In genomic region chr11:62854013-62854824, GRCh38 we compare ENCODE assay signal across 9 cellular contexts. TPM values are rescaled to one million over a fixed set of nuclear protein-coding genes. Genes with fewer than 3 reads are reported as not detected.
DNase-seq lines count a peak whose midpoint lies in the region; ATAC-seq lines count a peak whose summit lies in the region.
"Had no signal": no experiment of that assay in that cellular context is flagged by ENCODE, and none has a peak within 500 bp of the region (broad histone marks: within the 10 kb centered on the region; RNA-seq: fewer than 3 reads in every experiment).

No MANE protein-coding gene starts in this region.

- no peaks in the 10 kb centered on the region for H3K9me3 ChIP-seq in iPS-18c (ENCODE audit: control insufficient read depth, insufficient read depth, low read length)
- no peaks in the 10 kb centered on the region for H3K9me3 ChIP-seq in stomach smooth muscle (ENCODE audit: control insufficient read depth in 2 of 2, low read length in 2 of 2)

- intact Hi-C loops in activated CD4-positive, alpha-beta T cell treated with anti-CD3 and anti-CD28 coated beads for 36 hours (cut with DNase I, micrococcal nuclease) = no loop called here

- no peaks in the 10 kb centered on the region for H3K27me3 Mint-ChIP-seq in activated CD4-positive, alpha-beta T cell treated with anti-CD3 and anti-CD28 coated beads for 36 hours
- no peaks in the 10 kb centered on the region for H3K27me3 Mint-ChIP-seq in activated CD4-positive, alpha-beta memory T cell treated with anti-CD3 and anti-CD28 coated beads, Interleukin-2, amount 10 ng/mL, durations not matched to agents 7 days and 5 days

- POLR2A ChIA-PET in activated CD4-positive, alpha-beta T cell treated with anti-CD3 and anti-CD28 coated beads for 36 hours (lab: Charles Lee) = interaction anchor here (0.7 to 9.3 kb wide), 17 partner anchors 11 to 295 kb away, joined by 3 to 383 read pairs (median 6); partner anchors contain the start of genes C11orf98, CSKMT, HNRNPUL2 and MTA2
- POLR2A ChIA-PET in activated CD4-positive, alpha-beta memory T cell treated with anti-CD3 and anti-CD28 coated beads, Interleukin-2, amount 10 ng/mL, durations not matched to agents 7 days and 5 days (lab: Charles Lee) = interaction anchor here (0.7 to 9.7 kb wide), 29 partner anchors 11 to 302 kb away, joined by 3 to 674 read pairs (median 11); partner anchors contain the start of genes C11orf98, CSKMT, HNRNPUL2 and INTS5

- peaks cover 41% of the 10 kb centered on the region for H3K4me1 Mint-ChIP-seq in activated CD4-positive, alpha-beta T cell treated with anti-CD3 and anti-CD28 coated beads for 36 hours
- H3K4me1 Mint-ChIP-seq in activated CD4-positive, alpha-beta memory T cell treated with anti-CD3 and anti-CD28 coated beads, Interleukin-2, amount 10 ng/mL, durations not matched to agents 7 days and 5 days = peaks cover 67% of the 10 kb centered on the region

- peak overlapping the region; percentile 99 for H3K4me3 Mint-ChIP-seq in activated CD4-positive, alpha-beta T cell treated with anti-CD3 and anti-CD28 coated beads for 36 hours
- peak overlapping the region; percentile 97 for H3K4me3 Mint-ChIP-seq in activated CD4-positive, alpha-beta memory T cell treated with anti-CD3 and anti-CD28 coated beads, Interleukin-2, amount 10 ng/mL, durations not matched to agents 7 days and 5 days

- H3K36me3 Mint-ChIP-seq in activated CD4-positive, alpha-beta T cell treated with anti-CD3 and anti-CD28 coated beads for 36 hours (ENCODE audit: low read depth) = peaks cover 68% of the 10 kb centered on the region
- peaks cover 64% of the 10 kb centered on the region for H3K36me3 Mint-ChIP-seq in activated CD4-positive, alpha-beta memory T cell treated with anti-CD3 and anti-CD28 coated beads, Interleukin-2, amount 10 ng/mL, durations not matched to agents 7 days and 5 days (ENCODE audit: low read depth)

- no peak overlapping the region for H3K27ac ChIP-seq in stomach smooth muscle (ENCODE audit: low read length)

- peak overlapping the region; percentile 97 for H3K27ac Mint-ChIP-seq in activated CD4-positive, alpha-beta T cell treated with anti-CD3 and anti-CD28 coated beads for 36 hours
- peak overlapping the region; percentile 96 for H3K27ac Mint-ChIP-seq in activated CD4-positive, alpha-beta memory T cell treated with anti-CD3 and anti-CD28 coated beads, Interleukin-2, amount 10 ng/mL, durations not matched to agents 7 days and 5 days

- peak overlapping the region; percentile 79 to 92 for H3K9ac ChIP-seq in stomach smooth muscle (ENCODE audit: low read length in 2 of 2)

- no peaks in the 10 kb centered on the region for H3K9me3 Mint-ChIP-seq in activated CD4-positive, alpha-beta T cell treated with anti-CD3 and anti-CD28 coated beads for 36 hours (ENCODE audit: low read depth)
- H3K9me3 Mint-ChIP-seq in activated CD4-positive, alpha-beta memory T cell treated with anti-CD3 and anti-CD28 coated beads, Interleukin-2, amount 10 ng/mL, durations not matched to agents 7 days and 5 days = no peaks in the 10 kb centered on the region

- H3K4me3 ChIP-seq in iPS-18c (ENCODE audit: insufficient read depth, low read depth, low read length) (peak overlapping the region; percentile 90), stomach smooth muscle (ENCODE audit: low read length in 2 of 2) (peak overlapping the region; percentile 89 to 99)

- peaks cover 31 to 33% of the 10 kb centered on the region in 2 donors for H3K36me3 ChIP-seq in stomach smooth muscle (ENCODE audit: control insufficient read depth in 2 of 2, insufficient read depth in 2 of 2, low read length in 2 of 2)

- ATAC-seq in activated CD4-positive, alpha-beta T cell treated with anti-CD3 and anti-CD28 coated beads for 36 hours = no peak
- no peak for ATAC-seq in HG02885 (IDR thresholded peaks at IDR 0.05; ENCODE audit: poor library complexity, unreplicated experiment)

- no peaks in the 10 kb centered on the region for H3K27me3 ChIP-seq in stomach smooth muscle (ENCODE audit: control insufficient read depth in 1 of 2, insufficient read depth in 2 of 2, low read length in 2 of 2)

- H3K4me1 ChIP-seq in stomach smooth muscle (ENCODE audit: control insufficient read depth, insufficient read depth, low read length) = peaks cover 29% of the 10 kb centered on the region

- DNase-seq in activated CD4-positive, alpha-beta T cell treated with anti-CD3 and anti-CD28 coated beads for 36 hours = no peak
- no peak for DNase-seq in activated CD4-positive, alpha-beta T cell treated with anti-CD3 and anti-CD28 coated beads for 1 hour
- no peak for DNase-seq in activated CD4-positive, alpha-beta memory T cell treated with anti-CD3 and anti-CD28 coated beads, Interleukin-2, amount 10 ng/mL, durations not matched to agents 7 days and 5 days
- DNase-seq in dedifferentiated amniotic fluid mesenchymal stem cell (ENCODE audit: extremely low spot score) (no peak), mesenteric fat pad (ENCODE audit: low spot score) (no peak)

- CTCF ChIA-PET in activated CD4-positive, alpha-beta T cell treated with anti-CD3 and anti-CD28 coated beads for 36 hours (lab: Charles Lee) = interaction anchor here (1.0 to 6.0 kb wide), 3 partner anchors 13 to 68 kb away, joined by 6 to 44 read pairs (median 8); partner anchors contain the start of gene TMEM179B
- CTCF ChIA-PET in activated CD4-positive, alpha-beta memory T cell treated with anti-CD3 and anti-CD28 coated beads, Interleukin-2, amount 10 ng/mL, durations not matched to agents 7 days and 5 days (lab: Charles Lee) = interaction anchor here (1.4 to 5.0 kb wide), 7 partner anchors 12 to 127 kb away, joined by 3 to 51 read pairs (median 8); partner anchors contain the start of genes HNRNPUL2, POLR2G, SLC3A2 and TMEM179B

RNA-seq across cellular contexts. Expression of gene WDR74, which starts 14.8 kb away (rescaled TPM):
- 10 to 100 TPM; 83.1 to 93.1 TPM for total RNA-seq in activated CD4-positive, alpha-beta T cell treated with anti-CD3 and anti-CD28 coated beads for 36 hours
- 10 to 100 TPM; 46.1 to 48.4 TPM for total RNA-seq in activated CD4-positive, alpha-beta memory T cell treated with anti-CD3 and anti-CD28 coated beads, Interleukin-2, amount 10 ng/mL, durations not matched to agents 7 days and 5 days
- 50.9 TPM for total RNA-seq in mesenteric fat pad

RNA-seq across cellular contexts. Expression of gene TEX54, which starts 21.6 kb away (rescaled TPM):
- under 1 TPM in 1 of 2 experiments, not detected in 1; 0.42 TPM for total RNA-seq in activated CD4-positive, alpha-beta T cell treated with anti-CD3 and anti-CD28 coated beads for 36 hours
- total RNA-seq in activated CD4-positive, alpha-beta memory T cell treated with anti-CD3 and anti-CD28 coated beads, Interleukin-2, amount 10 ng/mL, durations not matched to agents 7 days and 5 days = not detected
- not detected for total RNA-seq in mesenteric fat pad
- total RNA-seq: NCI-H460 had no signal

RNA-seq across cellular contexts. Expression of gene STX5, which starts 22.4 kb away (rescaled TPM):
- 10 to 100 TPM; 19.3 to 21.8 TPM for total RNA-seq in activated CD4-positive, alpha-beta T cell treated with anti-CD3 and anti-CD28 coated beads for 36 hours
- total RNA-seq in activated CD4-positive, alpha-beta memory T cell treated with anti-CD3 and anti-CD28 coated beads, Interleukin-2, amount 10 ng/mL, durations not matched to agents 7 days and 5 days = 10 to 100 TPM; 40.6 to 41.6 TPM
- 41.8 TPM for total RNA-seq in mesenteric fat pad

RNA-seq across cellular contexts. Expression of gene SLC3A2, which starts 26.5 kb away (rescaled TPM):
- 100 to 1,000 TPM; 401 to 402 TPM for total RNA-seq in activated CD4-positive, alpha-beta T cell treated with anti-CD3 and anti-CD28 coated beads for 36 hours
- 100 to 1,000 TPM; 262 to 279 TPM for total RNA-seq in activated CD4-positive, alpha-beta memory T cell treated with anti-CD3 and anti-CD28 coated beads, Interleukin-2, amount 10 ng/mL, durations not matched to agents 7 days and 5 days
- 202 TPM for total RNA-seq in mesenteric fat pad

RNA-seq across cellular contexts. Expression of gene NXF1, which starts 49.0 kb away (rescaled TPM):
- total RNA-seq in activated CD4-positive, alpha-beta T cell treated with anti-CD3 and anti-CD28 coated beads for 36 hours = 10 to 100 TPM; 89.5 to 97.6 TPM
- total RNA-seq in activated CD4-positive, alpha-beta memory T cell treated with anti-CD3 and anti-CD28 coated beads, Interleukin-2, amount 10 ng/mL, durations not matched to agents 7 days and 5 days = 10 to 100 TPM; 80.3 to 82.4 TPM
- 77.6 TPM for total RNA-seq in mesenteric fat pad
